11 cellular contexts compared by ENCODE assay signal in the genomic region with DNA sequence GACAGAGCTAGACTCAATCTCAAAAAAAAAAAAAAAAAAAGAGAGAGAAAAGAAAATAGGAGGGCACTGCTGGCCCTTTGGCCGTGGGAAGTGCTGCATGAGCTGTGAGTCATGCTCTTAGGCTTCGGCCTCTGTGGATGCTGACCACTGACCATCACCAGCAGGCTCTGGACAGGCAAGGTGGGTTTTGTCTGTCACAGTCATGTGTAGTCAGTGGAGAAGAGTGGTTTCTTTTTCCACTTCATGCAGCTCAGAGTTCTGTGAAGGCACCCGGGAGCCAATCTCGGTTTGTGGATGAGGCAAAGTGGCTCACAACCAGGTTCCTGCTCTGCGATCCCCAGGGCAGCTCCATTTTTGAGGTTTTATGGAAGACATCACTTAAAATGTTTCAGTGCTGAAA. TPM values are rescaled to one million over a fixed set of nuclear protein-coding genes. Genes with fewer than 3 reads are reported as not detected.
DNase-seq lines count a peak whose midpoint lies in the region; ATAC-seq and TF ChIP-seq lines count a peak whose summit lies in the region.
"Had no signal": no experiment of that assay in that cellular context is flagged by ENCODE, and none has a peak within 500 bp of the region (broad histone marks: within the 10 kb centered on the region; RNA-seq: fewer than 3 reads in every experiment).

No MANE protein-coding gene starts in this region.

- peak overlapping the region; percentile 65 for H3K4me3 Mint-ChIP-seq in activated CD8-positive, alpha-beta memory T cell treated with anti-CD3 and anti-CD28 coated beads, Interleukin-2, amount 10 ng/mL, durations not matched to agents 7 days and 5 days
- peak overlapping the region; percentile 61 for H3K4me3 Mint-ChIP-seq in activated B cell treated with CpG ODN at 0.5 μM for 24 hours

- CTCF ChIA-PET in activated CD8-positive, alpha-beta memory T cell treated with anti-CD3 and anti-CD28 coated beads, Interleukin-2, amount 10 ng/mL, durations not matched to agents 7 days and 5 days (lab: Charles Lee) = interaction anchor here (0.7 kb wide), 2 partner anchors 57 to 179 kb away, joined by 3 read pairs; no protein-coding TSS in a partner anchor
- CTCF ChIA-PET in activated B cell treated with CpG ODN at 0.5 μM for 24 hours (lab: Charles Lee) = no interaction called here

- peaks cover 40% of the 10 kb centered on the region for H3K36me3 Mint-ChIP-seq in activated CD8-positive, alpha-beta memory T cell treated with anti-CD3 and anti-CD28 coated beads, Interleukin-2, amount 10 ng/mL, durations not matched to agents 7 days and 5 days
- peaks cover under 1% of the 10 kb centered on the region for H3K36me3 Mint-ChIP-seq in activated B cell treated with CpG ODN at 0.5 μM for 24 hours (ENCODE audit: low read depth)

- POLR2A ChIA-PET in activated B cell treated with CpG ODN at 0.5 μM for 24 hours (lab: Charles Lee) = interaction anchor here (0.6 to 1.0 kb wide), 3 partner anchors 14 to 170 kb away, joined by 3 to 10 read pairs (median 4); partner anchors contain the start of gene ARHGAP21

- H3K27ac Mint-ChIP-seq in activated CD8-positive, alpha-beta memory T cell treated with anti-CD3 and anti-CD28 coated beads, Interleukin-2, amount 10 ng/mL, durations not matched to agents 7 days and 5 days = peak overlapping the region; percentile 95
- H3K27ac Mint-ChIP-seq in activated B cell treated with CpG ODN at 0.5 μM for 24 hours = peak overlapping the region; percentile 82

- DNase-seq in activated CD8-positive, alpha-beta memory T cell treated with anti-CD3 and anti-CD28 coated beads, Interleukin-2, amount 10 ng/mL, durations not matched to agents 7 days and 5 days = peak; percentile 45
- no peak for DNase-seq in activated CD8-positive, alpha-beta memory T cell treated with anti-CD3 and anti-CD28 coated beads for 24 hours
- no peak for DNase-seq in activated B cell treated with CpG ODN at 0.5 μM for 24 hours
- DNase-seq in fibroblast of peridontal ligament (ENCODE audit: extremely low read depth) = peak; percentile 78
- DNase-seq in stimulated activated naive CD8-positive, alpha-beta T cell treated with anti-CD3 and anti-CD28 coated beads, Interleukin-15, Interleukin-2, amounts not matched to agents 100 U/mL and 50 U/mL, for 24 hours = peak; percentile 16
- no peak for DNase-seq in NCI-H510A treated with DMSO at 0.1 percent for 48 hours (lab: John Stamatoyannopoulos, UW)
- DNase-seq in DMS153 treated with DMSO at 0.1 percent for 48 hours (lab: John Stamatoyannopoulos, UW; ENCODE audit: unreplicated experiment) = no peak
- DNase-seq: NCI-H526, stomach had no signal

- no peak for TF ChIP-seq CTCF in activated B cell treated with CpG ODN at 0.5 μM for 24 hours (IDR thresholded peaks at IDR 0.05)

- no peaks in the 10 kb centered on the region for H3K9me3 Mint-ChIP-seq in activated CD8-positive, alpha-beta memory T cell treated with anti-CD3 and anti-CD28 coated beads, Interleukin-2, amount 10 ng/mL, durations not matched to agents 7 days and 5 days (ENCODE audit: low read depth)
- no peaks in the 10 kb centered on the region for H3K9me3 Mint-ChIP-seq in activated B cell treated with CpG ODN at 0.5 μM for 24 hours

- intact Hi-C loops in activated B cell treated with CpG ODN at 0.5 μM for 24 hours (cut with micrococcal nuclease) = no loop called here

- H3K4me1 Mint-ChIP-seq in activated CD8-positive, alpha-beta memory T cell treated with anti-CD3 and anti-CD28 coated beads, Interleukin-2, amount 10 ng/mL, durations not matched to agents 7 days and 5 days = peaks cover 49% of the 10 kb centered on the region
- peaks cover 17% of the 10 kb centered on the region for H3K4me1 Mint-ChIP-seq in activated B cell treated with CpG ODN at 0.5 μM for 24 hours

- H3K27me3 Mint-ChIP-seq in activated CD8-positive, alpha-beta memory T cell treated with anti-CD3 and anti-CD28 coated beads, Interleukin-2, amount 10 ng/mL, durations not matched to agents 7 days and 5 days = no peaks in the 10 kb centered on the region
- no peaks in the 10 kb centered on the region for H3K27me3 Mint-ChIP-seq in activated B cell treated with CpG ODN at 0.5 μM for 24 hours

- peak; percentile 70 for ATAC-seq in activated CD8-positive, alpha-beta memory T cell treated with anti-CD3 and anti-CD28 coated beads, Interleukin-2, amount 10 ng/mL, durations not matched to agents 7 days and 5 days
- ATAC-seq in activated B cell treated with CpG ODN at 0.5 μM for 24 hours (ENCODE audit: low read depth) (no peak), GM18520 (IDR thresholded peaks at IDR 0.05; ENCODE audit: unreplicated experiment) (no peak)
- ATAC-seq in stimulated activated naive CD8-positive, alpha-beta T cell treated with anti-CD3 and anti-CD28 coated beads, Interleukin-15, Interleukin-2, amounts not matched to agents 100 U/mL and 50 U/mL, for 24 hours = no peak
- ATAC-seq: body of pancreas had no signal

RNA-seq across cellular contexts. Expression of gene PRTFDC1, which starts 58.1 kb away (rescaled TPM):
- 1 to 10 TPM; 1.6 to 2.9 TPM for total RNA-seq in activated CD8-positive, alpha-beta memory T cell treated with anti-CD3 and anti-CD28 coated beads, Interleukin-2, amount 10 ng/mL, durations not matched to agents 7 days and 5 days
- total RNA-seq in activated B cell treated with CpG ODN at 0.5 μM for 24 hours = not detected in 2 replicates

Comparison
In these comparisons a context has a peak if more than half of its experiments do, and no peak if none do; other contexts are left out.
1. DNase-seq: peak in activated CD8-positive, alpha-beta memory T cell treated with anti-CD3 and anti-CD28 coated beads, Interleukin-2, amount 10 ng/mL, durations not matched to agents 7 days and 5 days (single experiment), fibroblast of peridontal ligament (single experiment) and stimulated activated naive CD8-positive, alpha-beta T cell treated with anti-CD3 and anti-CD28 coated beads, Interleukin-15, Interleukin-2, amounts not matched to agents 100 U/mL and 50 U/mL, for 24 hours (single experiment); none in activated CD8-positive, alpha-beta memory T cell treated with anti-CD3 and anti-CD28 coated beads for 24 hours (single experiment), activated B cell treated with CpG ODN at 0.5 μM for 24 hours (single experiment), NCI-H510A treated with DMSO at 0.1 percent for 48 hours (single experiment) and DMS153 treated with DMSO at 0.1 percent for 48 hours (single experiment).